14 cellular contexts compared by ENCODE assay signal in the genomic region with DNA sequence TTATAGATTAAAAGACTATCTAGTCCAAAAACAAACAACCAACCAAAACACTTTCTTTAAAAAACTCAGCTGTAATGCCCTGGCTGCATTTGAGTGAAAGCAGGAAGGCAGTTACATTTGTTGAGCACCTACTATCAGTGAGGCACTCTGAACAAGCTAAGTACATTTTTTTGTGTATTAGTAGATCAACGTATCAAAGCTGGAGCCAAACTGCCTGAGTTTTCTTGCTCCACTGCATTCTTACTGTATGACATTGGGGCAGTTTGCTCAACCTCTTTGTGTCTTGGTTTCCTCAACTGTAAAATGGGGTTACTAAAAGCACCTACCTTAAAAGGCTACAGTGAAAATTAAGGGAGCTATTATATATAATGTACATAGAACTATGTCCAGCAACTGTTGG. TPM values are rescaled to one million over a fixed set of nuclear protein-coding genes. Genes with fewer than 3 reads are reported as not detected.
DNase-seq lines count a peak whose midpoint lies in the region; ATAC-seq, FAIRE-seq and TF ChIP-seq lines count a peak whose summit lies in the region.
"Had no signal": no experiment of that assay in that cellular context is flagged by ENCODE, and none has a peak within 500 bp of the region (broad histone marks: within the 10 kb centered on the region; RNA-seq: fewer than 3 reads in every experiment).

No MANE protein-coding gene starts in this region.

- H3K27ac ChIP-seq in RWPE2 (ENCODE audit: poor library complexity, severe bottlenecking) (no peak overlapping the region), mesenchymal stem cell (ENCODE audit: low read length, poor library complexity, severe bottlenecking) (no peak overlapping the region)
- H3K27ac ChIP-seq: SJSA1 had no signal

- H2AFZ ChIP-seq in mesenchymal stem cell (ENCODE audit: low read depth, low read length), result no peak overlapping the region

- ATAC-seq in RWPE2 (ENCODE audit: low read depth) (peak; percentile 27; the same call in 1 of the 3 replicates), esophagus mucosa (peak; percentile 90), HG03571 (IDR thresholded peaks at IDR 0.05; ENCODE audit: unreplicated experiment) (no peak)

- H2BK5ac ChIP-seq in mesenchymal stem cell (ENCODE audit: low read depth, low read length, poor library complexity, severe bottlenecking), result no peak overlapping the region

- no peaks in the 10 kb centered on the region for H3K4me1 ChIP-seq in RWPE2 (ENCODE audit: insufficient read depth, poor library complexity, severe bottlenecking)
- H3K4me1 ChIP-seq in mesenchymal stem cell (ENCODE audit: control insufficient read depth, insufficient read depth, low read depth, low read length), result no peaks in the 10 kb centered on the region
- H3K4me1 ChIP-seq: SJSA1 had no signal

- TF ChIP-seq POLR2A in GM12892 (IDR thresholded peaks at IDR 0.05; ENCODE audit: low read depth, low read length), result no peak

- H4K91ac ChIP-seq in mesenchymal stem cell (ENCODE audit: low read length), result no peak overlapping the region

- no peak overlapping the region for H2AK5ac ChIP-seq in mesenchymal stem cell (ENCODE audit: low read length, severe bottlenecking)

- DNase-seq in ELR (ENCODE audit: low read depth) (peak; percentile 11), RWPE2 (ENCODE audit: low spot score) (no peak), mesenchymal stem cell (peak; percentile 22), GM12892 (ENCODE audit: insufficient read length) (no peak), NCI-H748 (lab: John Stamatoyannopoulos, UW; ENCODE audit: unreplicated experiment) (no peak)
- DNase-seq: CD8-positive, alpha-beta memory T cell; H9; NCI-H1417 treated with DMSO at 0.1 percent for 48 hours; NCI-H2029 treated with DMSO at 0.1 percent for 48 hours; NCI-H510A treated with DMSO at 0.1 percent for 48 hours; RPMI8226 had no signal

- H3K36me3 ChIP-seq in RWPE2 (ENCODE audit: low read depth) (peaks cover 14% of the 10 kb centered on the region), mesenchymal stem cell (ENCODE audit: control insufficient read depth in 1 of 2, insufficient read depth in 2 of 2, low read depth in 1 of 2, low read length in 2 of 2) (peaks cover 0 to 3% of the 10 kb centered on the region in 2 experiments)
- H3K36me3 ChIP-seq: SJSA1 had no signal

- H3K4ac ChIP-seq in mesenchymal stem cell (ENCODE audit: low read depth in 1 of 2, low read length in 2 of 2), result no peak overlapping the region

- H3K4me3 ChIP-seq in RWPE2 (ENCODE audit: severe bottlenecking), result no peak overlapping the region
- H3K4me3 ChIP-seq in mesenchymal stem cell (ENCODE audit: insufficient read depth in 1 of 2, low read depth in 1 of 2, low read length in 2 of 2), result no peak overlapping the region
- H3K4me3 ChIP-seq: SJSA1 had no signal

- H3K79me1 ChIP-seq in mesenchymal stem cell (replicated peaks; ENCODE audit: low read length, poor library complexity, severe bottlenecking), result no peaks in the 10 kb centered on the region

- H3K18ac ChIP-seq in mesenchymal stem cell (ENCODE audit: low read depth in 1 of 2, low read length in 2 of 2), result no peak overlapping the region

- H3K4me2 ChIP-seq in mesenchymal stem cell (ENCODE audit: low read length, poor library complexity, severe bottlenecking), result no peak overlapping the region

- H3K9me3 ChIP-seq in RWPE2 (ENCODE audit: severe bottlenecking), result no peaks in the 10 kb centered on the region
- no peaks in the 10 kb centered on the region for H3K9me3 ChIP-seq in mesenchymal stem cell (ENCODE audit: control insufficient read depth, low read length)
- H3K9me3 ChIP-seq: SJSA1 had no signal

- no peaks in the 10 kb centered on the region for H3K27me3 ChIP-seq in RWPE2 (ENCODE audit: insufficient read depth, poor library complexity, severe bottlenecking)
- no peaks in the 10 kb centered on the region for H3K27me3 ChIP-seq in mesenchymal stem cell (ENCODE audit: control insufficient read depth in 1 of 2, insufficient read depth in 1 of 2, low read length in 2 of 2)
- H3K27me3 ChIP-seq: SJSA1 had no signal

- WGBS in mesenchymal stem cell, result 89% methylated on average over 1 of the region's 1 CpG

- no peak overlapping the region for H2BK120ac ChIP-seq in mesenchymal stem cell (ENCODE audit: low read depth, low read length)

- H2BK15ac ChIP-seq in mesenchymal stem cell (ENCODE audit: low read depth, poor library complexity, severe bottlenecking), result no peak overlapping the region

- TF ChIP-seq CTCF in RWPE2 (IDR thresholded peaks at IDR 0.05; ENCODE audit: poor library complexity, severe bottlenecking), result no peak

- H3K23ac ChIP-seq in mesenchymal stem cell (ENCODE audit: low read length in 2 of 2), result no peak overlapping the region

- H4K8ac ChIP-seq in mesenchymal stem cell (ENCODE audit: low read length), result no peak overlapping the region

- no peak overlapping the region for H3K9ac ChIP-seq in mesenchymal stem cell (ENCODE audit: low read length)

- FAIRE-seq in GM12892 (lab: Jason Lieb, UNC), result no peak

- no peak overlapping the region for H3K14ac ChIP-seq in mesenchymal stem cell (ENCODE audit: low read length in 2 of 2)

- no peak overlapping the region for H2BK12ac ChIP-seq in mesenchymal stem cell (ENCODE audit: low read length in 2 of 2)

RNA-seq across cellular contexts. Expression of gene COA4, which starts 22.0 kb away (rescaled TPM):
- total RNA-seq in esophagus mucosa, result 46.8 TPM
- 100 TPM for polyA plus RNA-seq in mesenchymal stem cell (2013, experiment 1 of 2)
- 102 TPM for polyA plus RNA-seq in mesenchymal stem cell (2013, experiment 2 of 2)
- 93.9 TPM for polyA plus RNA-seq in GM12892 (2012; ENCODE audit: missing spikeins)

RNA-seq across cellular contexts. Expression of gene PAAF1, which starts 22.1 kb away (rescaled TPM):
- 9.8 TPM for total RNA-seq in esophagus mucosa
- 17.8 TPM for polyA plus RNA-seq in mesenchymal stem cell (2013, experiment 1 of 2)
- 16.6 TPM for polyA plus RNA-seq in mesenchymal stem cell (2013, experiment 2 of 2)
- polyA plus RNA-seq in GM12892 (2012; ENCODE audit: missing spikeins), result 30.3 TPM

Comparison
In these comparisons a context has a peak if more than half of its experiments do, and no peak if none do; other contexts are left out.
1. DNase-seq: peak in ELR (single experiment) and mesenchymal stem cell (single experiment); none in RWPE2 (single experiment), GM12892 (single experiment) and NCI-H748 (single experiment).